In genomic region chr5:170746952-170747340, GRCh38 we compare ENCODE assay signal across 14 cellular contexts. TPM values are rescaled to one million over a fixed set of nuclear protein-coding genes. Genes with fewer than 3 reads are reported as not detected.
"Had no signal": no experiment of that assay in that cellular context is flagged by ENCODE, and none has a peak within 500 bp of the region (broad histone marks: within the 10 kb centered on the region; RNA-seq: fewer than 3 reads in every experiment).

No MANE protein-coding gene starts in this region.

- ATAC-seq: left lung; natural killer cell treated with Interleukin-12 subunit alpha and Interleukin-12 subunit beta and Interleukin-15 and Interleukin-18, amount 100 ng/mL, for 72 hours had no signal

- H3K9me3 ChIP-seq: left lung, sigmoid colon had no signal

- H3K27ac ChIP-seq: left lung, sigmoid colon had no signal

- H3K36me3 Mint-ChIP-seq: memory B cell; natural killer cell treated with Interleukin-12 subunit alpha and Interleukin-12 subunit beta and Interleukin-15 and Interleukin-18, amount 100 ng/mL, for 72 hours had no signal

- H3K27ac Mint-ChIP-seq: activated B cell treated with CpG ODN at 0.5 μM for 24 hours; activated CD4-positive, alpha-beta T cell treated with anti-CD3 and anti-CD28 coated beads, Interleukin-2, amount 10 ng/mL, durations not matched to agents 24 days and 14 days; memory B cell; natural killer cell treated with Interleukin-12 subunit alpha and Interleukin-12 subunit beta and Interleukin-15 and Interleukin-18, amount 100 ng/mL, for 72 hours had no signal

- DNase-seq: activated B cell treated with CpG ODN at 0.5 μM for 24 hours; activated CD4-positive, alpha-beta T cell treated with anti-CD3 and anti-CD28 coated beads, Interleukin-2, amount 10 ng/mL, durations not matched to agents 24 days and 14 days; activated CD8-positive, alpha-beta memory T cell treated with anti-CD3 and anti-CD28 coated beads for 24 hours; activated naive CD4-positive, alpha-beta T cell treated with Interleukin-2 at 50 U/mL for 16 hours; aorta; hippocampal formation; left lung; occipital lobe; sigmoid colon; stimulated activated CD4-positive, alpha-beta T cell treated with anti-CD3 and anti-CD28 coated beads, Interleukin-2, amount 100 ng/mL, for 24 hours had no signal

- H3K36me3 ChIP-seq: left lung, sigmoid colon had no signal

- H3K4me3 Mint-ChIP-seq: activated B cell treated with CpG ODN at 0.5 μM for 24 hours; activated CD4-positive, alpha-beta T cell treated with anti-CD3 and anti-CD28 coated beads, Interleukin-2, amount 10 ng/mL, durations not matched to agents 24 days and 14 days; memory B cell; natural killer cell treated with Interleukin-12 subunit alpha and Interleukin-12 subunit beta and Interleukin-15 and Interleukin-18, amount 100 ng/mL, for 72 hours had no signal

- H3K9me3 Mint-ChIP-seq: activated B cell treated with CpG ODN at 0.5 μM for 24 hours; activated CD4-positive, alpha-beta T cell treated with anti-CD3 and anti-CD28 coated beads, Interleukin-2, amount 10 ng/mL, durations not matched to agents 24 days and 14 days; memory B cell; natural killer cell treated with Interleukin-12 subunit alpha and Interleukin-12 subunit beta and Interleukin-15 and Interleukin-18, amount 100 ng/mL, for 72 hours had no signal

- H3K27me3 ChIP-seq: sigmoid colon had no signal

- H3K4me3 ChIP-seq: left lung, sigmoid colon had no signal

RNA-seq across cellular contexts. Expression of gene GABRP, which starts 36.6 kb away (rescaled TPM):
- total RNA-seq: activated B cell treated with CpG ODN at 0.5 μM for 24 hours; activated CD4-positive, alpha-beta T cell treated with anti-CD3 and anti-CD28 coated beads, Interleukin-2, amount 10 ng/mL, durations not matched to agents 24 days and 14 days; cerebellum; natural killer cell treated with Interleukin-12 subunit alpha and Interleukin-12 subunit beta and Interleukin-15 and Interleukin-18, amount 100 ng/mL, for 72 hours; occipital lobe; sigmoid colon; T-helper 2 cell treated with Interferon-gamma antibody and Interleukin-4, amounts not matched to agents 100 ng/mL and 5 ng/mL, for 36 hours had no signal
